10 cellular contexts compared by ENCODE assay signal in genomic region chr1:21321963-21322680, GRCh38. TPM values are rescaled to one million over a fixed set of nuclear protein-coding genes. Genes with fewer than 3 reads are reported as not detected.
DNase-seq lines count a peak whose midpoint lies in the region; ATAC-seq, FAIRE-seq and TF ChIP-seq lines count a peak whose summit lies in the region.
"Had no signal": no experiment of that assay in that cellular context is flagged by ENCODE, and none has a peak within 500 bp of the region (broad histone marks: within the 10 kb centered on the region; RNA-seq: fewer than 3 reads in every experiment).

No MANE protein-coding gene starts in this region.

- H3K4me3 ChIP-seq in K562 (no peak overlapping the region), lower lobe of right lung (no peak overlapping the region), upper lobe of right lung (no peak overlapping the region)

- DNase-seq in Right ventricle myocardium inferior (ENCODE audit: missing footprints) (peak; percentile 63), left cardiac atrium (no peak), K562 (ENCODE audit: extremely low read depth in 1 of 4, low spot score in 3 of 4) (no peak), lower lobe of right lung (no peak), upper lobe of right lung (no peak), sciatic nerve (ENCODE audit: low spot score) (no peak), glutamatergic neuron (no peak)
- DNase-seq: DND-41 had no signal

- FAIRE-seq in K562 (lab: Jason Lieb, UNC), result no peak
- FAIRE-seq: TTC549 had no signal

- no TSS peak for BruUV-seq in K562 (replicated peaks; lab: Mats Ljungman, UMichigan)

- WGBS in K562 (ENCODE audit: insufficient coverage, low coverage, missing lambda C conversion rate), result 65% methylated on average over 9 of the region's 9 CpGs

- H3K36me3 Mint-ChIP-seq in glutamatergic neuron (ENCODE audit: unreplicated experiment), result no peaks in the 10 kb centered on the region

- intact Hi-C loops in Right ventricle myocardium inferior (cut with DNase I) (no loop called here), left cardiac atrium (cut with DNase I) (no loop called here), K562 (cut with micrococcal nuclease) (no loop called here), lower lobe of right lung (cut with DNase I) (no loop called here), upper lobe of right lung (cut with DNase I) (no loop called here), sciatic nerve (cut with DNase I) (no loop called here)

- H3K4me1 Mint-ChIP-seq in glutamatergic neuron (ENCODE audit: low read depth, unreplicated experiment), result peaks cover 42% of the 10 kb centered on the region

- no peaks in the 10 kb centered on the region for H3K9me3 ChIP-seq in K562 (replicated peaks; ENCODE audit: control insufficient read depth, insufficient read depth, low read depth, low read length)
- no peaks in the 10 kb centered on the region for H3K9me3 ChIP-seq in lower lobe of right lung
- no peaks in the 10 kb centered on the region for H3K9me3 ChIP-seq in upper lobe of right lung

- H3K9me3 Mint-ChIP-seq in glutamatergic neuron (ENCODE audit: unreplicated experiment), result peaks cover 3% of the 10 kb centered on the region

- in situ Hi-C loops in K562 (cut with MboI), result no loop called here

- CTCF ChIA-PET in K562 (lab: Yijun Ruan, JAX; ENCODE audit: low intra/inter-chr PET ratio), result no interaction called here

- H3K4me1 ChIP-seq in K562 (replicated peaks in 1 of 2; ENCODE audit: control insufficient read depth in 2 of 2, insufficient read depth in 2 of 2, low read length in 2 of 2), result peaks cover 48 to 56% of the 10 kb centered on the region in 2 experiments
- H3K4me1 ChIP-seq in lower lobe of right lung, result peaks cover 99% of the 10 kb centered on the region
- H3K4me1 ChIP-seq in upper lobe of right lung, result peaks cover 82% of the 10 kb centered on the region

- H3K9ac ChIP-seq in K562 (ENCODE audit: insufficient read depth in 1 of 2, low read depth in 2 of 2, low read length in 2 of 2), result peak overlapping the region in 1 of 2 experiments; percentile 58; a peak in 1 of 4 replicates

- TF ChIP-seq CTCF in K562 (IDR thresholded peaks at IDR 0.05 in 2 of 3, conservative IDR thresholded peaks at IDR 0.05 in 1 of 3; ENCODE audit: insufficient read depth in 2 of 3, low read depth in 1 of 3, low read length in 3 of 3) (peak in 2 of 3 experiments; percentile 41 to 43; a peak in 2 of 6 replicates), lower lobe of right lung (IDR thresholded peaks at IDR 0.05) (no peak), upper lobe of right lung (IDR thresholded peaks at IDR 0.05) (no peak), glutamatergic neuron (IDR thresholded peaks at IDR 0.05; ENCODE audit: partially characterized antibody, unreplicated experiment) (no peak)

- no peak for TF ChIP-seq EP300 in K562 (IDR thresholded peaks at IDR 0.05; ENCODE audit: low read length)

- peaks cover 5% of the 10 kb centered on the region for H3K27me3 Mint-ChIP-seq in glutamatergic neuron (ENCODE audit: unreplicated experiment)

- H2AFZ ChIP-seq in K562 (ENCODE audit: low read depth, low read length), result no peak overlapping the region

- no peak for ATAC-seq in Right ventricle myocardium inferior
- ATAC-seq in left cardiac atrium, result no peak
- ATAC-seq in K562, result 0 out of 3 replicates have a peak, but pooled peaks have one; percentile 14
- ATAC-seq in lower lobe of right lung, result no peak
- ATAC-seq in upper lobe of right lung, result no peak
- no peak for ATAC-seq in sciatic nerve
- no peak for ATAC-seq in GM18867 (IDR thresholded peaks at IDR 0.05; ENCODE audit: unreplicated experiment)

- H3K79me2 ChIP-seq in K562 (ENCODE audit: control insufficient read depth, insufficient read depth, low read length), result no peaks in the 10 kb centered on the region

- no peak overlapping the region for H3K4me3 Mint-ChIP-seq in glutamatergic neuron (ENCODE audit: unreplicated experiment)

- H3K27ac ChIP-seq in K562 (ENCODE audit: extremely low read depth, low read depth, low read length) (no peak overlapping the region), lower lobe of right lung (peak overlapping the region; percentile 83), upper lobe of right lung (peak overlapping the region; percentile 85)

- peaks cover 6% of the 10 kb centered on the region for H3K9me1 ChIP-seq in K562 (ENCODE audit: control insufficient read depth, insufficient read depth, low read length)

- no peak overlapping the region for H3K27ac Mint-ChIP-seq in glutamatergic neuron (ENCODE audit: unreplicated experiment)

- TF ChIP-seq RAD21 in K562 (CRISPR knock-in tag; conservative IDR thresholded peaks at IDR 0.05 in 1 of 2, IDR thresholded peaks at IDR 0.05 in 1 of 2), result no peak

- peaks cover 65% of the 10 kb centered on the region for H4K20me1 ChIP-seq in K562 (replicated peaks; ENCODE audit: control insufficient read depth, insufficient read depth, low read length)

- TF ChIP-seq POLR2A in K562 (conservative IDR thresholded peaks at IDR 0.05), result no peak

- H3K4me2 ChIP-seq in K562 (ENCODE audit: insufficient read depth, low read length), result no peak overlapping the region

- H3K36me3 ChIP-seq in K562 (ENCODE audit: control insufficient read depth, insufficient read depth, low read length) (no peaks in the 10 kb centered on the region), lower lobe of right lung (no peaks in the 10 kb centered on the region), upper lobe of right lung (no peaks in the 10 kb centered on the region)

- POLR2A ChIA-PET in K562 (lab: Yijun Ruan, JAX), result interaction anchor here (0.6 to 1.1 kb wide), 3 partner anchors 14 to 38 kb away, joined by 3 to 4 read pairs (median 3); no protein-coding TSS in a partner anchor

- H3K27me3 ChIP-seq in K562 (ENCODE audit: control insufficient read depth in 2 of 2, insufficient read depth in 2 of 2, low read length in 2 of 2) (no peaks in the 10 kb centered on the region), lower lobe of right lung (ENCODE audit: low read depth) (no peaks in the 10 kb centered on the region), upper lobe of right lung (no peaks in the 10 kb centered on the region)

TF ChIP-seq in K562, 482 proteins besides CTCF, POLR2A, EP300 and RAD21:
- no peak for TF ChIP-seq ESRRB (CRISPR knock-in tag; IDR thresholded peaks at IDR 0.05; ENCODE audit: borderline replicate concordance)
- TF ChIP-seq MTF1 (CRISPR knock-in tag; IDR thresholded peaks at IDR 0.05; ENCODE audit: borderline replicate concordance), result no peak
- TF ChIP-seq U2AF2 (optimal IDR thresholded peaks at IDR 0.05; ENCODE audit: low read depth, low read length), result no peak
- TF ChIP-seq ILF3 (IDR thresholded peaks at IDR 0.05; ENCODE audit: borderline replicate concordance), result no peak
- no peak for TF ChIP-seq NR2C1 (IDR thresholded peaks at IDR 0.05)
- TF ChIP-seq NR2C1 (tag; IDR thresholded peaks at IDR 0.05), result no peak
- TF ChIP-seq RFX1 (IDR thresholded peaks at IDR 0.05), result peak; percentile 83
- no peak for TF ChIP-seq PHTF2 (CRISPR knock-in tag; IDR thresholded peaks at IDR 0.05)
- TF ChIP-seq TARDBP (IDR thresholded peaks at IDR 0.05), result no peak
- TF ChIP-seq NUFIP1 (IDR thresholded peaks at IDR 0.05; ENCODE audit: partially characterized antibody), result no peak
- no peak for TF ChIP-seq PRMT5 (CRISPR knock-in tag; IDR thresholded peaks at IDR 0.05)
- TF ChIP-seq, protein P1, sequence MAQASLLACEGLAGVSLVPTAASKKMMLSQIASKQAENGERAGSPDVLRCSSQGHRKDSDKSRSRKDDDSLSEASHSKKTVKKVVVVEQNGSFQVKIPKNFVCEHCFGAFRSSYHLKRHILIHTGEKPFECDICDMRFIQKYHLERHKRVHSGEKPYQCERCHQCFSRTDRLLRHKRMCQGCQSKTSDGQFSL (CRISPR knock-in tag; IDR thresholded peaks at IDR 0.05), result no peak
- TF ChIP-seq, protein P1 (tag; IDR thresholded peaks at IDR 0.05), result no peak
- TF ChIP-seq MTA1 (IDR thresholded peaks at IDR 0.05; ENCODE audit: borderline replicate concordance), result no peak
- 0 out of 2 replicates have a peak, but pooled peaks have one; percentile 11 for TF ChIP-seq LCOR (CRISPR knock-in tag; IDR thresholded peaks at IDR 0.05)
- TF ChIP-seq NFRKB (IDR thresholded peaks at IDR 0.05; ENCODE audit: low read depth), result no peak

RNA-seq across cellular contexts. Expression of gene ECE1, which starts 31.9 kb away (rescaled TPM):
- total RNA-seq in Right ventricle myocardium inferior (49.3 TPM), left cardiac atrium (100 to 1,000 TPM in 1 of 2 donors, 10 to 100 TPM in 1; 66.2 to 138 TPM), K562 (2014; rRNA removed) (18.8 and 21.3 TPM in 2 replicates), K562 (2014; rRNA removed; fragmentation: Illumina TruSeq; extraction: Trizol) (11.0 and 14.5 TPM in 2 replicates), K562 (2015; rRNA removed; fragmentation: Illumina TruSeq; extraction: Trizol) (5.3 and 6.9 TPM in 2 replicates), K562 (2021) (31.6 and 34.8 TPM in 2 replicates), lower lobe of right lung (90.9 TPM), upper lobe of right lung (108 TPM), sciatic nerve (117 TPM), glutamatergic neuron (ENCODE audit: unreplicated experiment) (36.1 TPM)
- 46.9 and 72.4 TPM in 2 replicates for total RNA-seq in K562 (2011; cell fraction: chromatin; rRNA removed; ENCODE audit: low replicate concordance)
- 41.5 and 47.5 TPM in 2 replicates for total RNA-seq in K562 (2011; cell fraction: nucleolus; rRNA removed)
- 38.9 and 42.0 TPM in 2 replicates for total RNA-seq in K562 (2011; cell fraction: nucleoplasm; rRNA removed)
- polyA plus RNA-seq in K562 (2011; rRNA removed) (10.3 and 26.8 TPM in 2 replicates), K562 (2014; fragmentation: Illumina TruSeq; extraction: Trizol) (29.7 and 30.8 TPM in 2 replicates), K562 (2014; fragmentation: Nextera tagmentation; extraction: Ambion mirVana) (under 1 TPM; 0.56 to 0.61 TPM), K562 (2014; rRNA removed) (10.1 and 12.1 TPM in 2 replicates)
- 5.5 and 9.8 TPM in 2 replicates for polyA plus RNA-seq in K562 (2011; cell fraction: cytosol; rRNA removed)
- 12.7 and 17.7 TPM in 2 replicates for polyA plus RNA-seq in K562 (2011; cell fraction: nucleus; rRNA removed)
- polyA plus RNA-seq in K562 (2012), result 20.2 and 46.9 TPM in 2 replicates
- 9.1 and 14.0 TPM in 2 replicates for polyA minus RNA-seq in K562 (2011; rRNA and poly(A)+ RNA removed)
- polyA minus RNA-seq in K562 (2011; cell fraction: cytosol; rRNA and poly(A)+ RNA removed), result 9.9 and 13.4 TPM in 2 replicates
- polyA minus RNA-seq in K562 (2011; cell fraction: nucleus; rRNA and poly(A)+ RNA removed), result 9.1 and 11.0 TPM in 2 replicates

Comparison
In these comparisons a context has a peak if more than half of its experiments do, and no peak if none do; other contexts are left out.
1. CTCF ChIP-seq: peak in K562 (2 of 3); none in lower lobe of right lung (single experiment), upper lobe of right lung (single experiment) and glutamatergic neuron (single experiment).